ENCODE assay signal across 8 cellular contexts in genomic region chr6:162727347-162728176, GRCh38. TPM values are rescaled to one million over a fixed set of nuclear protein-coding genes. Genes with fewer than 3 reads are reported as not detected.
DNase-seq lines count a peak whose midpoint lies in the region; ATAC-seq, FAIRE-seq and TF ChIP-seq lines count a peak whose summit lies in the region.

TSS of gene PACRG (plus strand) at chr6:162727974.
TSS of gene PRKN (minus strand) at chr6:162727766.

- no peaks in the 10 kb centered on the region for H3K9me1 ChIP-seq in IMR-90 (ENCODE audit: insufficient read depth, low read length)

- CTCF ChIA-PET in IMR-90 (lab: Yijun Ruan, JAX), result no interaction called here

- peak within 1 kb of the TSS; percentile 98 for H2AFZ ChIP-seq in IMR-90 (replicated peaks; ENCODE audit: low read length, poor library complexity)

- H3K27me3 ChIP-seq in IMR-90 (ENCODE audit: control insufficient read depth, insufficient read depth, low read length), result no peaks in the 10 kb centered on the region

- no peak within 1 kb of the TSS for H3K18ac ChIP-seq in IMR-90 (ENCODE audit: low read depth, low read length)

- TF ChIP-seq RAD21 in IMR-90 (IDR thresholded peaks at IDR 0.05; ENCODE audit: low read length), result no peak

- H3K4me2 ChIP-seq in IMR-90 (ENCODE audit: low read depth, low read length), result peak within 1 kb of the TSS; percentile 63

- no peaks in the 10 kb centered on the region for H4K20me1 ChIP-seq in IMR-90 (ENCODE audit: insufficient read depth, low read length)

- 0% methylated on average over 43 of the region's 79 CpGs; no CpG with 5 or more reads in 1 of the 2 experiments for WGBS in IMR-90 (ENCODE audit: extremely low coverage in 2 of 2, insufficient read length in 1 of 2), 2 experiments

- peak; percentile 97 for ATAC-seq in GM21529 (IDR thresholded peaks at IDR 0.05; ENCODE audit: unreplicated experiment)
- peak; percentile 100 for ATAC-seq in IMR-90 (ENCODE audit: low read depth)
- peak; percentile 88 for ATAC-seq in naive B cell (ENCODE audit: low read depth in 2 of 2)

- no peak for FAIRE-seq in D721Med (lab: Jason Lieb, UNC)

- H3K4me1 Mint-ChIP-seq in activated T-helper 2 cell treated with anti-CD3 and anti-CD28 coated beads, Interferon-gamma antibody, Interleukin-2, Interleukin-4, amounts not matched to agents 10 μg/mL and 5 μg/mL and 100 μg/mL, durations not matched to agents 14 hours and 24 hours and 36 hours (ENCODE audit: low read depth), result peaks cover 11% of the 10 kb centered on the region
- H3K4me1 Mint-ChIP-seq in naive B cell, result peaks cover 4 to 14% (median 13%) of the 10 kb centered on the region in 3 donors

- dilution Hi-C loops in IMR-90 (cut with HindIII; ENCODE audit: low sequenced_read_pairs, unreplicated experiment), result no loop called here

- H3K4me3 Mint-ChIP-seq in activated T-helper 2 cell treated with anti-CD3 and anti-CD28 coated beads, Interferon-gamma antibody, Interleukin-2, Interleukin-4, amounts not matched to agents 10 μg/mL and 5 μg/mL and 100 μg/mL, durations not matched to agents 14 hours and 24 hours and 36 hours (ENCODE audit: low read depth), result peak within 1 kb of the TSS; percentile 88
- H3K4me3 Mint-ChIP-seq in naive B cell, result peak within 1 kb of the TSS; percentile 91 to 98 (median 94)

- H4K8ac ChIP-seq in IMR-90 (ENCODE audit: low read depth in 2 of 2, low read length in 2 of 2), result peak within 1 kb of the TSS in 1 of 2 experiments; percentile 52; a peak in 1 of 4 replicates

- H3K36me3 Mint-ChIP-seq in activated T-helper 2 cell treated with anti-CD3 and anti-CD28 coated beads, Interferon-gamma antibody, Interleukin-2, Interleukin-4, amounts not matched to agents 10 μg/mL and 5 μg/mL and 100 μg/mL, durations not matched to agents 14 hours and 24 hours and 36 hours (ENCODE audit: low read depth), result no peaks in the 10 kb centered on the region
- H3K36me3 Mint-ChIP-seq in naive B cell, result no peaks in the 10 kb centered on the region

- H3K56ac ChIP-seq in IMR-90 (ENCODE audit: extremely low read depth, insufficient read depth, low read length), result no peak within 1 kb of the TSS

- DNase-seq in D721Med (ENCODE audit: insufficient read length, low spot score) (peak; percentile 81), IMR-90 (peak; percentile 85), RPMI7951 (ENCODE audit: low read depth) (peak; percentile 95), fibroblast of mammary gland (ENCODE audit: low read depth) (peak; percentile 94), naive B cell (peak; percentile 98)
- peak; percentile 95 for DNase-seq in activated T-helper 2 cell treated with anti-CD3 and anti-CD28 coated beads, Interferon-gamma antibody, Interleukin-2, Interleukin-4, amounts not matched to agents 10 μg/mL and 5 μg/mL and 100 μg/mL, durations not matched to agents 14 hours and 24 hours and 36 hours (ENCODE audit: low spot score)
- peak; percentile 95 to 97 for DNase-seq in stimulated activated CD8-positive, alpha-beta memory T cell treated with anti-CD3 and anti-CD28 coated beads, Interleukin-7, amount 100 ng/mL, for 48 hours (ENCODE audit: extremely low read depth in 1 of 2, low read depth in 1 of 2)

- no peak within 1 kb of the TSS; the same call in 1 of the 2 replicates for H3K9ac ChIP-seq in IMR-90 (ENCODE audit: low read depth, low read length)

- peak within 1 kb of the TSS; percentile 69 for H3K4me3 ChIP-seq in IMR-90 (ENCODE audit: insufficient read depth, low read depth, low read length)
- H3K4me3 ChIP-seq in fibroblast of mammary gland (ENCODE audit: control insufficient read depth, low read depth, low read length), result peak within 1 kb of the TSS; percentile 71

- no peaks in the 10 kb centered on the region for H3K9me3 Mint-ChIP-seq in activated T-helper 2 cell treated with anti-CD3 and anti-CD28 coated beads, Interferon-gamma antibody, Interleukin-2, Interleukin-4, amounts not matched to agents 10 μg/mL and 5 μg/mL and 100 μg/mL, durations not matched to agents 14 hours and 24 hours and 36 hours
- peaks cover 0 to 10% (median 0%) of the 10 kb centered on the region in 7 donors for H3K9me3 Mint-ChIP-seq in naive B cell

- no peak within 1 kb of the TSS for H2AK9ac ChIP-seq in IMR-90 (replicated peaks; ENCODE audit: low read depth, low read length, poor library complexity)

- H2BK120ac ChIP-seq in IMR-90 (ENCODE audit: low read depth, low read length), result no peak within 1 kb of the TSS

- BruUV-seq in IMR-90 (replicated peaks; lab: Mats Ljungman, UMichigan), result no TSS peak

- intact Hi-C loops in IMR-90 (cut with micrococcal nuclease), result no loop called here
- intact Hi-C loops in activated T-helper 2 cell treated with anti-CD3 and anti-CD28 coated beads, Interferon-gamma antibody, Interleukin-2, Interleukin-4, amounts not matched to agents 10 μg/mL and 5 μg/mL and 100 μg/mL, durations not matched to agents 14 hours and 24 hours and 36 hours (cut with micrococcal nuclease), result loop anchor here (5.0 to 10.0 kb wide), 2 partner anchors 685 to 1643 kb away; partner anchors contain the start of gene QKI

- H4K5ac ChIP-seq in IMR-90 (ENCODE audit: low read depth, low read length), result no peak within 1 kb of the TSS; the same call in 1 of the 2 replicates

- H3K4ac ChIP-seq in IMR-90 (ENCODE audit: low read depth, low read length), result no peak within 1 kb of the TSS

- H3K23ac ChIP-seq in IMR-90 (ENCODE audit: low read depth, low read length), result no peak within 1 kb of the TSS

- in situ Hi-C loops in IMR-90 (cut with MboI; ENCODE audit: low sequenced_read_pairs), result loop anchor here (25.0 kb wide), 1 partner anchor 1315 kb away; no protein-coding TSS in a partner anchor

- no peaks in the 10 kb centered on the region for H3K9me3 ChIP-seq in IMR-90 (ENCODE audit: control insufficient read depth, insufficient read depth, low read length)

- peak within 1 kb of the TSS; percentile 84 for H3K27ac Mint-ChIP-seq in activated T-helper 2 cell treated with anti-CD3 and anti-CD28 coated beads, Interferon-gamma antibody, Interleukin-2, Interleukin-4, amounts not matched to agents 10 μg/mL and 5 μg/mL and 100 μg/mL, durations not matched to agents 14 hours and 24 hours and 36 hours
- peak within 1 kb of the TSS; percentile 93 to 99 (median 96) for H3K27ac Mint-ChIP-seq in naive B cell

- no peak within 1 kb of the TSS for H3K14ac ChIP-seq in IMR-90 (replicated peaks; ENCODE audit: low read depth, low read length)

- no peaks in the 10 kb centered on the region for H3K36me3 ChIP-seq in IMR-90 (ENCODE audit: control insufficient read depth, insufficient read depth, low read length)

- no peaks in the 10 kb centered on the region for H3K4me1 ChIP-seq in IMR-90 (ENCODE audit: control insufficient read depth, insufficient read depth, low read length)

- H3K27me3 Mint-ChIP-seq in activated T-helper 2 cell treated with anti-CD3 and anti-CD28 coated beads, Interferon-gamma antibody, Interleukin-2, Interleukin-4, amounts not matched to agents 10 μg/mL and 5 μg/mL and 100 μg/mL, durations not matched to agents 14 hours and 24 hours and 36 hours (ENCODE audit: low read depth), result no peaks in the 10 kb centered on the region
- H3K27me3 Mint-ChIP-seq in naive B cell, result peaks cover 0 to 11% (median 6%) of the 10 kb centered on the region in 3 donors

- no peak within 1 kb of the TSS for H2BK15ac ChIP-seq in IMR-90 (ENCODE audit: low read depth, low read length)

- no peak within 1 kb of the TSS for H2AK5ac ChIP-seq in IMR-90 (ENCODE audit: low read depth, low read length)

- TF ChIP-seq CTCF in D721Med (IDR thresholded peaks at IDR 0.05; ENCODE audit: insufficient read depth, missing control alignments), result no peak
- TF ChIP-seq CTCF in IMR-90 (conservative IDR thresholded peaks at IDR 0.05; ENCODE audit: low read depth, low read length), result no peak
- TF ChIP-seq CTCF in fibroblast of mammary gland (conservative IDR thresholded peaks at IDR 0.05; ENCODE audit: control insufficient read depth, insufficient read depth, low read depth, low read length), result no peak

- no peak within 1 kb of the TSS for H3K27ac ChIP-seq in IMR-90 (ENCODE audit: insufficient read depth, low read length)

- no peak within 1 kb of the TSS for H4K91ac ChIP-seq in IMR-90 (ENCODE audit: insufficient read depth, low read depth, low read length)

- no peak within 1 kb of the TSS for H2BK20ac ChIP-seq in IMR-90 (ENCODE audit: low read depth, low read length)

- peak; percentile 31; the same call in 1 of the 2 replicates for TF ChIP-seq POLR2A in IMR-90 (IDR thresholded peaks at IDR 0.05; ENCODE audit: low read depth, low read length)

- no peaks in the 10 kb centered on the region for H3K79me1 ChIP-seq in IMR-90 (ENCODE audit: low read depth in 1 of 2, low read length in 2 of 2)

- H2BK5ac ChIP-seq in IMR-90 (ENCODE audit: low read depth, low read length, poor library complexity, severe bottlenecking), result no peak within 1 kb of the TSS

- POLR2A ChIA-PET in IMR-90 (lab: Charles Lee; ENCODE audit: unreplicated experiment), result no interaction called here

TF ChIP-seq in IMR-90, 13 proteins besides CTCF, POLR2A, EP300 and RAD21 (continues in another document):
- TF ChIP-seq MXI1 (IDR thresholded peaks at IDR 0.05; ENCODE audit: borderline replicate concordance, low read depth, low read length) (no peak), NFE2L2 (IDR thresholded peaks at IDR 0.05; ENCODE audit: low read depth, low read length) (no peak), RFX5 (IDR thresholded peaks at IDR 0.05; ENCODE audit: low read depth, low read length) (no peak), SMC3 (IDR thresholded peaks at IDR 0.05; ENCODE audit: low read depth, low read length) (no peak), RCOR1 (IDR thresholded peaks at IDR 0.05; ENCODE audit: insufficient replicate concordance, low read length) (no peak), BHLHE40 (IDR thresholded peaks at IDR 0.05; ENCODE audit: low read depth, low read length) (no peak)

RNA-seq across cellular contexts. Expression of gene PACRG, which starts in this region (rescaled TPM):
- total RNA-seq in IMR-90 (2012; rRNA removed), result not detected in 2 replicates
- polyA plus RNA-seq in IMR-90 (2012; rRNA removed), result 0.27 TPM in 1 of 2 replicates, not detected in the other
- not detected in 2 replicates for polyA plus RNA-seq in IMR-90 (2012; cell fraction: cytosol; rRNA removed)
- polyA plus RNA-seq in IMR-90 (2012; cell fraction: nucleus; rRNA removed; ENCODE audit: low replicate concordance), result not detected in 2 replicates
- total RNA-seq in RPMI7951 (2014; rRNA removed; shearing (Covaris generic)), result not detected in 2 replicates
- not detected in 2 replicates for total RNA-seq in activated T-helper 2 cell treated with anti-CD3 and anti-CD28 coated beads, Interferon-gamma antibody, Interleukin-2, Interleukin-4, amounts not matched to agents 10 μg/mL and 5 μg/mL and 100 μg/mL, durations not matched to agents 14 hours and 24 hours and 36 hours
- polyA plus RNA-seq in naive B cell (ENCODE audit: low read depth in 6 of 6), result not detected

RNA-seq across cellular contexts. Expression of gene PRKN, which starts in this region (rescaled TPM):
- total RNA-seq in IMR-90 (2012; rRNA removed), result 0.18 and 0.28 TPM in 2 replicates
- 0.09 and 0.15 TPM in 2 replicates for polyA plus RNA-seq in IMR-90 (2012; rRNA removed)
- polyA plus RNA-seq in IMR-90 (2012; cell fraction: cytosol; rRNA removed), result 0.03 and 0.19 TPM in 2 replicates
- polyA plus RNA-seq in IMR-90 (2012; cell fraction: nucleus; rRNA removed; ENCODE audit: low replicate concordance), result 0.07 and 0.11 TPM in 2 replicates
- total RNA-seq in RPMI7951 (2014; rRNA removed; shearing (Covaris generic)), result not detected in 2 replicates
- 0.51 TPM in 1 of 2 replicates, not detected in the other for total RNA-seq in activated T-helper 2 cell treated with anti-CD3 and anti-CD28 coated beads, Interferon-gamma antibody, Interleukin-2, Interleukin-4, amounts not matched to agents 10 μg/mL and 5 μg/mL and 100 μg/mL, durations not matched to agents 14 hours and 24 hours and 36 hours
- polyA plus RNA-seq in naive B cell (ENCODE audit: low read depth in 6 of 6), result 1 to 10 TPM; 1.4 to 9.3 (median 3.6) TPM

Comparison
In these comparisons a context has a peak if more than half of its experiments do, and no peak if none do; other contexts are left out.
1. Peak in DNase-seq, ATAC-seq, H3K4me3 ChIP-seq and H3K4me2 ChIP-seq in IMR-90; RNA of the genes that start here not detected or under 1 TPM.
2. Peak in DNase-seq in RPMI7951; RNA of the genes that start here not detected or under 1 TPM.
3. Peak in DNase-seq in activated T-helper 2 cell treated with anti-CD3 and anti-CD28 coated beads, Interferon-gamma antibody, Interleukin-2, Interleukin-4, amounts not matched to agents 10 μg/mL and 5 μg/mL and 100 μg/mL, durations not matched to agents 14 hours and 24 hours and 36 hours; RNA of the genes that start here not detected or under 1 TPM.